8 cellular contexts compared by ENCODE assay signal in genomic region chr11:67053896-67054850, GRCh38. TPM values are rescaled to one million over a fixed set of nuclear protein-coding genes. Genes with fewer than 3 reads are reported as not detected.
A peak's percentile ranks its signal among the peaks of the same experiment; 100 is the strongest.
DNase-seq lines count a peak whose midpoint lies in the region; ATAC-seq and TF ChIP-seq lines count a peak whose summit lies in the region.

No MANE protein-coding gene starts in this region.

- H3K27me3 ChIP-seq in neural progenitor cell: peaks cover 23% of the 10 kb centered on the region

- H3K4me3 ChIP-seq in GM12865 (ENCODE audit: low read depth, low read length) (no peak overlapping the region), fibroblast of pulmonary artery (replicated peaks; ENCODE audit: low read depth, low read length) (no peak overlapping the region), neural progenitor cell (no peak overlapping the region)

- peaks cover 26% of the 10 kb centered on the region for H3K4me1 Mint-ChIP-seq in neural progenitor cell

- no peaks in the 10 kb centered on the region for H3K79me2 ChIP-seq in neural progenitor cell (ENCODE audit: low read depth)

- peaks cover 26% of the 10 kb centered on the region for H3F3A ChIP-seq in neural progenitor cell (ENCODE audit: low read depth)

- peaks cover 12% of the 10 kb centered on the region for H3K4me1 ChIP-seq in neural progenitor cell

- H3K9me3 ChIP-seq in neural progenitor cell (ENCODE audit: low read depth): no peaks in the 10 kb centered on the region

- H3K36me3 ChIP-seq in neural progenitor cell: no peaks in the 10 kb centered on the region

- H2AFZ ChIP-seq in neural progenitor cell (replicated peaks): no peak overlapping the region

- TF ChIP-seq CTCF in GM12865 (IDR thresholded peaks at IDR 0.05; ENCODE audit: insufficient read depth, low read depth, low read length, missing control alignments) (peak; percentile 83), fibroblast of pulmonary artery (IDR thresholded peaks at IDR 0.05; ENCODE audit: low read length, missing control alignments) (peak; percentile 86), neural progenitor cell (IDR thresholded peaks at IDR 0.05) (peak; percentile 79)

- peak; percentile 50 for DNase-seq in ACHN
- peak; percentile 57 for DNase-seq in GM12865 (ENCODE audit: low read depth)
- peak; percentile 44 for DNase-seq in NCI-H2196 (lab: John Stamatoyannopoulos, UW; ENCODE audit: unreplicated experiment)
- DNase-seq in activated CD8-positive, alpha-beta memory T cell treated with anti-CD3 and anti-CD28 coated beads, Interleukin-2, amount 50 U/mL, for 4 hours: peak; percentile 31
- peak; percentile 69 for DNase-seq in fibroblast of pulmonary artery (ENCODE audit: low read depth)
- peak; percentile 79 for DNase-seq in neural progenitor cell (ENCODE audit: low spot score)
- DNase-seq in NCI-H1048 (lab: John Stamatoyannopoulos, UW): no peak

- no peak overlapping the region for H3K9ac ChIP-seq in neural progenitor cell

- H3K4me2 ChIP-seq in neural progenitor cell: no peak overlapping the region

- peaks cover 2% of the 10 kb centered on the region for H3K27me3 Mint-ChIP-seq in neural progenitor cell (ENCODE audit: insufficient read depth, low read depth)

- no peaks in the 10 kb centered on the region for H3K9me3 Mint-ChIP-seq in neural progenitor cell

- no peaks in the 10 kb centered on the region for H4K20me1 ChIP-seq in neural progenitor cell (ENCODE audit: low read depth)

- H3K36me3 Mint-ChIP-seq in neural progenitor cell: no peaks in the 10 kb centered on the region

- in situ Hi-C loops in ACHN (cut with HindIII; ENCODE audit: low pct_ligation_motif_present, low pct_unique_long_range_greater_than_20kb, low sequenced_read_pairs): no loop called here

- no peak overlapping the region for H3K27ac ChIP-seq in neural progenitor cell

- H3K4me3 Mint-ChIP-seq in neural progenitor cell: no peak overlapping the region

- ATAC-seq in HG03460 (IDR thresholded peaks at IDR 0.05; ENCODE audit: unreplicated experiment): no peak

- H3K27ac Mint-ChIP-seq in neural progenitor cell: peak overlapping the region; percentile 80

RNA-seq across cellular contexts. Expression of gene RHOD, which starts 2.5 kb away (rescaled TPM):
- total RNA-seq in neural progenitor cell (ENCODE audit: low replicate concordance): 6.6 and 10.0 TPM in 2 replicates

RNA-seq across cellular contexts. Expression of gene SYT12, which starts 31.2 kb away (rescaled TPM):
- 0.50 and 0.67 TPM in 2 replicates for total RNA-seq in neural progenitor cell (ENCODE audit: low replicate concordance)
